In the genomic region with DNA sequence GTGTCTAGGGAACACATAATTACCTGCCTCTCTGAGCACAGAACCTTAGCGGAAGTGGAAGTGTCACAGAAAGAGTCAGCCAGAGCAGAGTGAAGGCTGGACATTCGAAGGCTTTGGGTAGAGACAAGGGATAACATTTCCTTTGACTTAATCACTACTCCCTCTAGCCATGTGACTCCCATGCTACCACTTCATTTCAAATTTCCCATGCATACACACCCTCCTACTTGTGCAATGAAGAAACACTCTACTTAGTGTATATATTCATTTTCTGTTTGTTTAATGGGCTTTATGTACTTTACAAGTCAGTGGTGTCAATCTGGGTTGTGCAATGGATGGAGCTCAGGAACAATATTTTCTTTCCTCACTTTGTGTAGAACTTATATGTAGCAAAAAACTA, we compare ENCODE assay signal across 26 cellular contexts. TPM values are rescaled to one million over a fixed set of nuclear protein-coding genes. Genes with fewer than 3 reads are reported as not detected.
DNase-seq lines count a peak whose midpoint lies in the region; ATAC-seq, FAIRE-seq and TF ChIP-seq lines count a peak whose summit lies in the region.
"Had no signal": no experiment of that assay in that cellular context is flagged by ENCODE, and none has a peak within 500 bp of the region (broad histone marks: within the 10 kb centered on the region; RNA-seq: fewer than 3 reads in every experiment).

No MANE protein-coding gene starts in this region.

- peak; percentile 23; the same call in 1 of the 3 replicates for ATAC-seq in K562
- no peak for ATAC-seq in GM18870 (IDR thresholded peaks at IDR 0.05; ENCODE audit: unreplicated experiment)
- no peak for ATAC-seq in natural killer cell
- ATAC-seq: gastroesophageal sphincter had no signal

- H3K27me3 Mint-ChIP-seq in natural killer cell (ENCODE audit: low read depth in 2 of 2), result peaks cover 6 to 14% of the 10 kb centered on the region in 2 donors

- H3K27me3 ChIP-seq in K562 (ENCODE audit: control insufficient read depth in 2 of 2, insufficient read depth in 2 of 2, low read length in 2 of 2), result no peaks in the 10 kb centered on the region
- H3K27me3 ChIP-seq: gastroesophageal sphincter, tibial nerve had no signal

- no peaks in the 10 kb centered on the region for H3K9me3 Mint-ChIP-seq in natural killer cell
- H3K9me3 Mint-ChIP-seq: activated T-cell treated with anti-CD3 and anti-CD28 coated beads, Interleukin-2, amount 50 U/mL, for 24 hours; CD4-positive, alpha-beta T cell had no signal

- no peak for FAIRE-seq in K562 (lab: Jason Lieb, UNC)
- FAIRE-seq: kidney had no signal

- BruUV-seq in K562 (replicated peaks; lab: Mats Ljungman, UMichigan), result no TSS peak

- no peak overlapping the region for H3K4me2 ChIP-seq in K562 (ENCODE audit: insufficient read depth, low read length)

- CTCF ChIA-PET in K562 (lab: Yijun Ruan, JAX; ENCODE audit: low intra/inter-chr PET ratio), result no interaction called here

- TF ChIP-seq CTCF in K562 (IDR thresholded peaks at IDR 0.05 in 2 of 3, conservative IDR thresholded peaks at IDR 0.05 in 1 of 3; ENCODE audit: insufficient read depth in 2 of 3, low read depth in 1 of 3, low read length in 3 of 3) (no peak), natural killer cell (IDR thresholded peaks at IDR 0.05) (no peak)

- intact Hi-C loops in K562 (cut with micrococcal nuclease), result no loop called here
- intact Hi-C loops in natural killer cell (cut with micrococcal nuclease), result no loop called here

- POLR2A ChIA-PET in K562 (lab: Yijun Ruan, JAX), result interaction anchor here (0.5 to 2.4 kb wide), 5 partner anchors 8 to 160 kb away, joined by 3 to 6 read pairs (median 4); no protein-coding TSS in a partner anchor

- no peak for TF ChIP-seq POLR2A in K562 (conservative IDR thresholded peaks at IDR 0.05)

- no peak for TF ChIP-seq RAD21 in K562 (CRISPR knock-in tag; conservative IDR thresholded peaks at IDR 0.05 in 1 of 2, IDR thresholded peaks at IDR 0.05 in 1 of 2)

- in situ Hi-C loops in K562 (cut with MboI), result no loop called here

- no peaks in the 10 kb centered on the region for H3K9me3 ChIP-seq in K562 (replicated peaks; ENCODE audit: control insufficient read depth, insufficient read depth, low read depth, low read length)
- H3K9me3 ChIP-seq: gastroesophageal sphincter, spleen, tibial nerve had no signal

- H3K79me2 ChIP-seq in K562 (ENCODE audit: control insufficient read depth, insufficient read depth, low read length), result no peaks in the 10 kb centered on the region

- H3K36me3 Mint-ChIP-seq in natural killer cell, result no peaks in the 10 kb centered on the region

- peak; percentile 36 for DNase-seq in ELR (ENCODE audit: low read depth)
- peak; percentile 17 for DNase-seq in HT-29 (ENCODE audit: low spot score)
- DNase-seq in K562 (ENCODE audit: extremely low read depth in 1 of 4, low spot score in 3 of 4), result no peak
- peak; percentile 74 for DNase-seq in iris pigment epithelial cell (ENCODE audit: low read depth)
- no peak for DNase-seq in activated gamma-delta T cell treated with Interleukin-2 at 50 U/mL for 16 hours
- DNase-seq in natural killer cell, result no peak
- DNase-seq in NCI-H2171 (lab: John Stamatoyannopoulos, UW), result no peak
- DNase-seq: activated CD8-positive, alpha-beta memory T cell treated with anti-CD3 and anti-CD28 coated beads for 24 hours; activated naive CD4-positive, alpha-beta T cell; activated T-cell treated with anti-CD3 and anti-CD28 coated beads, Interleukin-2, amount 50 U/mL, for 24 hours; anterior cingulate cortex; caudate nucleus; CD4-positive, alpha-beta T cell; GF-D8; kidney; MV-4-11; NCI-H2029 treated with DMSO at 0.1 percent for 48 hours; NCI-H526 treated with DMSO at 0.1 percent for 48 hours; Right ventricle myocardium superior; spleen; stimulated activated CD4-positive, alpha-beta T cell treated with anti-CD3 and anti-CD28 coated beads, Interleukin-4, amount 100 ng/mL, for 1 hour; stimulated activated naive CD4-positive, alpha-beta T cell had no signal

- no peaks in the 10 kb centered on the region for H4K20me1 ChIP-seq in K562 (replicated peaks; ENCODE audit: control insufficient read depth, insufficient read depth, low read length)

- peak overlapping the region; percentile 83 for H2AFZ ChIP-seq in K562 (ENCODE audit: low read depth, low read length)

- H3K4me1 Mint-ChIP-seq in natural killer cell, result no peaks in the 10 kb centered on the region

- H3K36me3 ChIP-seq in K562 (ENCODE audit: control insufficient read depth, insufficient read depth, low read length), result no peaks in the 10 kb centered on the region
- H3K36me3 ChIP-seq: gastroesophageal sphincter, spleen, tibial nerve had no signal

- no peak for TF ChIP-seq EP300 in K562 (IDR thresholded peaks at IDR 0.05; ENCODE audit: low read length)

- no peak overlapping the region for H3K27ac Mint-ChIP-seq in natural killer cell
- H3K27ac Mint-ChIP-seq: activated T-cell treated with anti-CD3 and anti-CD28 coated beads, Interleukin-2, amount 50 U/mL, for 24 hours; CD4-positive, alpha-beta T cell had no signal

- no peak overlapping the region for H3K27ac ChIP-seq in K562 (ENCODE audit: extremely low read depth, low read depth, low read length)
- H3K27ac ChIP-seq: gastroesophageal sphincter, spleen, tibial nerve had no signal

- peaks cover 20 to 37% of the 10 kb centered on the region in 2 experiments for H3K4me1 ChIP-seq in K562 (replicated peaks in 1 of 2; ENCODE audit: control insufficient read depth in 2 of 2, insufficient read depth in 2 of 2, low read length in 2 of 2)
- H3K4me1 ChIP-seq: gastroesophageal sphincter, spleen, tibial nerve had no signal

- no peak overlapping the region for H3K9ac ChIP-seq in K562 (ENCODE audit: insufficient read depth in 1 of 2, low read depth in 2 of 2, low read length in 2 of 2)

- H3K9me1 ChIP-seq in K562 (ENCODE audit: control insufficient read depth, insufficient read depth, low read length), result no peaks in the 10 kb centered on the region

- H3K4me3 ChIP-seq in K562, result no peak overlapping the region
- H3K4me3 ChIP-seq: gastroesophageal sphincter, spleen, tibial nerve had no signal

- no peak overlapping the region for H3K4me3 Mint-ChIP-seq in natural killer cell
- H3K4me3 Mint-ChIP-seq: activated T-cell treated with anti-CD3 and anti-CD28 coated beads, Interleukin-2, amount 50 U/mL, for 24 hours; CD4-positive, alpha-beta T cell had no signal

- 35% methylated on average over 2 of the region's 2 CpGs for WGBS in K562 (ENCODE audit: insufficient coverage, low coverage, missing lambda C conversion rate)

RNA-seq across cellular contexts. Expression of a gene that starts 6.9 kb away (rescaled TPM):
- total RNA-seq in HT-29 (2014; rRNA removed; shearing (Covaris generic)), result 0.29 and 0.46 TPM in 2 replicates
- total RNA-seq in K562 (2011; cell fraction: chromatin; rRNA removed; ENCODE audit: low replicate concordance), result not detected in 2 replicates
- not detected in 2 replicates for total RNA-seq in K562 (2011; cell fraction: nucleolus; rRNA removed)
- total RNA-seq in K562 (2011; cell fraction: nucleoplasm; rRNA removed), result not detected in 2 replicates
- total RNA-seq in K562 (2014; rRNA removed) (0.12 and 0.14 TPM in 2 replicates), K562 (2014; rRNA removed; fragmentation: Illumina TruSeq; extraction: Trizol) (0.07 TPM in 1 of 2 replicates, not detected in the other), K562 (2015; rRNA removed; fragmentation: Illumina TruSeq; extraction: Trizol) (0.08 TPM in 1 of 2 replicates, not detected in the other), K562 (2021) (0.07 TPM in 1 of 2 replicates, not detected in the other), natural killer cell (under 1 TPM; 0.14 to 0.23 (median 0.23) TPM)
- polyA plus RNA-seq in K562 (2011; rRNA removed) (not detected in 2 replicates), K562 (2014; fragmentation: Illumina TruSeq; extraction: Trizol) (0.07 TPM in 1 of 2 replicates, not detected in the other), K562 (2014; fragmentation: Nextera tagmentation; extraction: Ambion mirVana) (not detected), K562 (2014; rRNA removed) (0.07 TPM in 1 of 2 replicates, not detected in the other)
- 0.04 TPM in 1 of 2 replicates, not detected in the other for polyA plus RNA-seq in K562 (2011; cell fraction: cytosol; rRNA removed)
- polyA plus RNA-seq in K562 (2011; cell fraction: nucleus; rRNA removed), result 0.04 TPM in 1 of 2 replicates, not detected in the other
- 0.07 and 0.08 TPM in 2 replicates for polyA plus RNA-seq in K562 (2012)
- not detected in 2 replicates for polyA minus RNA-seq in K562 (2011; rRNA and poly(A)+ RNA removed)
- not detected in 2 replicates for polyA minus RNA-seq in K562 (2011; cell fraction: cytosol; rRNA and poly(A)+ RNA removed)
- polyA minus RNA-seq in K562 (2011; cell fraction: nucleus; rRNA and poly(A)+ RNA removed), result not detected in 2 replicates
- total RNA-seq: OCI-LY7 had no signal

RNA-seq across cellular contexts. Expression of a gene that starts 19.8 kb away (rescaled TPM):
- total RNA-seq in HT-29 (2014; rRNA removed; shearing (Covaris generic)), result 15.8 and 25.2 TPM in 2 replicates
- total RNA-seq in K562 (2011; cell fraction: chromatin; rRNA removed; ENCODE audit: low replicate concordance), result 64.2 and 113 TPM in 2 replicates
- 40.4 and 44.0 TPM in 2 replicates for total RNA-seq in K562 (2011; cell fraction: nucleolus; rRNA removed)
- total RNA-seq in K562 (2011; cell fraction: nucleoplasm; rRNA removed), result 64.8 and 79.1 TPM in 2 replicates
- 7.9 and 10.4 TPM in 2 replicates for total RNA-seq in K562 (2014; rRNA removed)
- total RNA-seq in K562 (2014; rRNA removed; fragmentation: Illumina TruSeq; extraction: Trizol), result 6.0 and 6.9 TPM in 2 replicates
- total RNA-seq in K562 (2015; rRNA removed; fragmentation: Illumina TruSeq; extraction: Trizol), result 7.4 and 7.5 TPM in 2 replicates
- total RNA-seq in K562 (2021), result 15.7 and 17.7 TPM in 2 replicates
- polyA plus RNA-seq in K562 (2011; rRNA removed), result 8.5 and 16.5 TPM in 2 replicates
- 14.3 and 15.1 TPM in 2 replicates for polyA plus RNA-seq in K562 (2011; cell fraction: cytosol; rRNA removed)
- polyA plus RNA-seq in K562 (2011; cell fraction: nucleus; rRNA removed), result 72.5 and 78.3 TPM in 2 replicates
- 16.7 and 21.4 TPM in 2 replicates for polyA plus RNA-seq in K562 (2012)
- 22.6 and 25.6 TPM in 2 replicates for polyA plus RNA-seq in K562 (2014; fragmentation: Illumina TruSeq; extraction: Trizol)
- 1 to 10 TPM; 1.1 to 1.5 TPM for polyA plus RNA-seq in K562 (2014; fragmentation: Nextera tagmentation; extraction: Ambion mirVana)
- polyA plus RNA-seq in K562 (2014; rRNA removed), result 14.3 and 16.2 TPM in 2 replicates
- polyA minus RNA-seq in K562 (2011; rRNA and poly(A)+ RNA removed), result 6.3 and 7.1 TPM in 2 replicates
- 10.6 and 12.4 TPM in 2 replicates for polyA minus RNA-seq in K562 (2011; cell fraction: cytosol; rRNA and poly(A)+ RNA removed)
- 10.9 and 17.9 TPM in 2 replicates for polyA minus RNA-seq in K562 (2011; cell fraction: nucleus; rRNA and poly(A)+ RNA removed)
- 10 to 100 TPM; 40.1 to 53.3 (median 51.0) TPM for total RNA-seq in natural killer cell

RNA-seq across cellular contexts. Expression of a gene that starts 31.1 kb away (rescaled TPM):
- total RNA-seq in HT-29 (2014; rRNA removed; shearing (Covaris generic)), result 0.08 and 0.10 TPM in 2 replicates
- total RNA-seq in K562 (2011; cell fraction: chromatin; rRNA removed; ENCODE audit: low replicate concordance), result 0.25 and 1.3 TPM in 2 replicates
- total RNA-seq in K562 (2011; cell fraction: nucleolus; rRNA removed), result 0.39 and 0.83 TPM in 2 replicates
- total RNA-seq in K562 (2011; cell fraction: nucleoplasm; rRNA removed), result 0.59 and 0.99 TPM in 2 replicates
- total RNA-seq in K562 (2014; rRNA removed) (0.05 TPM in 1 of 2 replicates, not detected in the other), K562 (2014; rRNA removed; fragmentation: Illumina TruSeq; extraction: Trizol) (0.11 and 0.35 TPM in 2 replicates), K562 (2015; rRNA removed; fragmentation: Illumina TruSeq; extraction: Trizol) (0.08 and 0.14 TPM in 2 replicates), K562 (2021) (0.09 and 0.20 TPM in 2 replicates), natural killer cell (1 to 10 TPM in 2 of 3 donors, under 1 TPM in 1; 0.61 to 1.7 (median 1.1) TPM)
- polyA plus RNA-seq in K562 (2011; rRNA removed) (0.14 and 0.26 TPM in 2 replicates), K562 (2014; fragmentation: Illumina TruSeq; extraction: Trizol) (0.06 and 0.09 TPM in 2 replicates), K562 (2014; fragmentation: Nextera tagmentation; extraction: Ambion mirVana) (under 1 TPM; 0.08 TPM), K562 (2014; rRNA removed) (0.01 and 0.65 TPM in 2 replicates)
- polyA plus RNA-seq in K562 (2011; cell fraction: cytosol; rRNA removed), result 0.04 and 0.09 TPM in 2 replicates
- 0.60 and 0.87 TPM in 2 replicates for polyA plus RNA-seq in K562 (2011; cell fraction: nucleus; rRNA removed)
- polyA plus RNA-seq in K562 (2012), result 0.14 and 0.21 TPM in 2 replicates
- 0.06 TPM in 1 of 2 replicates, not detected in the other for polyA minus RNA-seq in K562 (2011; rRNA and poly(A)+ RNA removed)
- not detected in 2 replicates for polyA minus RNA-seq in K562 (2011; cell fraction: cytosol; rRNA and poly(A)+ RNA removed)
- 0.13 TPM in 1 of 2 replicates, not detected in the other for polyA minus RNA-seq in K562 (2011; cell fraction: nucleus; rRNA and poly(A)+ RNA removed)

RNA-seq across cellular contexts. Expression of a gene that starts 33.3 kb away (rescaled TPM):
- 0.63 and 1.6 TPM in 2 replicates for total RNA-seq in HT-29 (2014; rRNA removed; shearing (Covaris generic))
- total RNA-seq in K562 (2011; cell fraction: chromatin; rRNA removed; ENCODE audit: low replicate concordance), result 6.2 and 12.7 TPM in 2 replicates
- total RNA-seq in K562 (2011; cell fraction: nucleolus; rRNA removed), result 9.2 and 11.2 TPM in 2 replicates
- total RNA-seq in K562 (2011; cell fraction: nucleoplasm; rRNA removed), result 8.9 and 9.3 TPM in 2 replicates
- 6.8 and 9.9 TPM in 2 replicates for total RNA-seq in K562 (2014; rRNA removed)
- 4.5 and 5.5 TPM in 2 replicates for total RNA-seq in K562 (2014; rRNA removed; fragmentation: Illumina TruSeq; extraction: Trizol)
- total RNA-seq in K562 (2015; rRNA removed; fragmentation: Illumina TruSeq; extraction: Trizol), result 4.2 and 5.2 TPM in 2 replicates
- total RNA-seq in K562 (2021), result 6.1 and 7.2 TPM in 2 replicates
- polyA plus RNA-seq in K562 (2011; rRNA removed), result 10.0 and 11.4 TPM in 2 replicates
- polyA plus RNA-seq in K562 (2011; cell fraction: cytosol; rRNA removed), result 12.3 and 14.2 TPM in 2 replicates
- polyA plus RNA-seq in K562 (2011; cell fraction: nucleus; rRNA removed), result 23.3 and 33.1 TPM in 2 replicates
- polyA plus RNA-seq in K562 (2012), result 7.8 and 14.5 TPM in 2 replicates
- polyA plus RNA-seq in K562 (2014; fragmentation: Illumina TruSeq; extraction: Trizol), result 7.6 and 8.3 TPM in 2 replicates
- polyA plus RNA-seq in K562 (2014; fragmentation: Nextera tagmentation; extraction: Ambion mirVana), result 1 to 10 TPM; 2.1 to 3.1 TPM
- polyA plus RNA-seq in K562 (2014; rRNA removed), result 7.8 and 10.7 TPM in 2 replicates
- polyA minus RNA-seq in K562 (2011; rRNA and poly(A)+ RNA removed), result 2.7 and 3.4 TPM in 2 replicates
- polyA minus RNA-seq in K562 (2011; cell fraction: cytosol; rRNA and poly(A)+ RNA removed), result 2.9 and 5.9 TPM in 2 replicates
- 2.7 and 3.3 TPM in 2 replicates for polyA minus RNA-seq in K562 (2011; cell fraction: nucleus; rRNA and poly(A)+ RNA removed)
- total RNA-seq in natural killer cell, result 1 to 10 TPM; 3.3 to 4.9 (median 3.4) TPM

RNA-seq across cellular contexts. Expression of a gene that starts 39.8 kb away (rescaled TPM):
- 10.5 and 11.1 TPM in 2 replicates for total RNA-seq in HT-29 (2014; rRNA removed; shearing (Covaris generic))
- 12.2 and 19.4 TPM in 2 replicates for total RNA-seq in K562 (2011; cell fraction: chromatin; rRNA removed; ENCODE audit: low replicate concordance)
- 6.8 and 8.4 TPM in 2 replicates for total RNA-seq in K562 (2011; cell fraction: nucleolus; rRNA removed)
- total RNA-seq in K562 (2011; cell fraction: nucleoplasm; rRNA removed), result 14.8 and 21.1 TPM in 2 replicates
- total RNA-seq in K562 (2014; rRNA removed), result 13.2 and 18.8 TPM in 2 replicates
- total RNA-seq in K562 (2014; rRNA removed; fragmentation: Illumina TruSeq; extraction: Trizol), result 16.9 and 18.1 TPM in 2 replicates
- 18.5 and 18.6 TPM in 2 replicates for total RNA-seq in K562 (2015; rRNA removed; fragmentation: Illumina TruSeq; extraction: Trizol)
- 18.9 and 21.2 TPM in 2 replicates for total RNA-seq in K562 (2021)
- polyA plus RNA-seq in K562 (2011; rRNA removed), result 60.0 and 60.3 TPM in 2 replicates
- 22.5 and 45.5 TPM in 2 replicates for polyA plus RNA-seq in K562 (2011; cell fraction: cytosol; rRNA removed)
- polyA plus RNA-seq in K562 (2011; cell fraction: nucleus; rRNA removed), result 18.3 and 30.9 TPM in 2 replicates
- 26.1 and 28.8 TPM in 2 replicates for polyA plus RNA-seq in K562 (2012)
- polyA plus RNA-seq in K562 (2014; fragmentation: Illumina TruSeq; extraction: Trizol), result 24.6 and 26.3 TPM in 2 replicates
- polyA plus RNA-seq in K562 (2014; fragmentation: Nextera tagmentation; extraction: Ambion mirVana), result 10 to 100 TPM; 42.3 to 52.7 TPM
- polyA plus RNA-seq in K562 (2014; rRNA removed), result 21.7 and 23.4 TPM in 2 replicates
- polyA minus RNA-seq in K562 (2011; rRNA and poly(A)+ RNA removed), result 18.8 and 21.3 TPM in 2 replicates
- polyA minus RNA-seq in K562 (2011; cell fraction: cytosol; rRNA and poly(A)+ RNA removed), result 10.7 and 11.7 TPM in 2 replicates
- 5.0 and 6.7 TPM in 2 replicates for polyA minus RNA-seq in K562 (2011; cell fraction: nucleus; rRNA and poly(A)+ RNA removed)
- total RNA-seq in natural killer cell, result 10 to 100 TPM; 20.6 to 26.0 (median 24.9) TPM

Comparison
In these comparisons a context has a peak if more than half of its experiments do, and no peak if none do; other contexts are left out.
1. DNase-seq: peak in ELR (single experiment), HT-29 (single experiment) and iris pigment epithelial cell (single experiment); none in K562 (0 of 4), activated gamma-delta T cell treated with Interleukin-2 at 50 U/mL for 16 hours (single experiment), natural killer cell (single experiment) and NCI-H2171 (single experiment).